8 cellular contexts compared by ENCODE assay signal in the genomic region with DNA sequence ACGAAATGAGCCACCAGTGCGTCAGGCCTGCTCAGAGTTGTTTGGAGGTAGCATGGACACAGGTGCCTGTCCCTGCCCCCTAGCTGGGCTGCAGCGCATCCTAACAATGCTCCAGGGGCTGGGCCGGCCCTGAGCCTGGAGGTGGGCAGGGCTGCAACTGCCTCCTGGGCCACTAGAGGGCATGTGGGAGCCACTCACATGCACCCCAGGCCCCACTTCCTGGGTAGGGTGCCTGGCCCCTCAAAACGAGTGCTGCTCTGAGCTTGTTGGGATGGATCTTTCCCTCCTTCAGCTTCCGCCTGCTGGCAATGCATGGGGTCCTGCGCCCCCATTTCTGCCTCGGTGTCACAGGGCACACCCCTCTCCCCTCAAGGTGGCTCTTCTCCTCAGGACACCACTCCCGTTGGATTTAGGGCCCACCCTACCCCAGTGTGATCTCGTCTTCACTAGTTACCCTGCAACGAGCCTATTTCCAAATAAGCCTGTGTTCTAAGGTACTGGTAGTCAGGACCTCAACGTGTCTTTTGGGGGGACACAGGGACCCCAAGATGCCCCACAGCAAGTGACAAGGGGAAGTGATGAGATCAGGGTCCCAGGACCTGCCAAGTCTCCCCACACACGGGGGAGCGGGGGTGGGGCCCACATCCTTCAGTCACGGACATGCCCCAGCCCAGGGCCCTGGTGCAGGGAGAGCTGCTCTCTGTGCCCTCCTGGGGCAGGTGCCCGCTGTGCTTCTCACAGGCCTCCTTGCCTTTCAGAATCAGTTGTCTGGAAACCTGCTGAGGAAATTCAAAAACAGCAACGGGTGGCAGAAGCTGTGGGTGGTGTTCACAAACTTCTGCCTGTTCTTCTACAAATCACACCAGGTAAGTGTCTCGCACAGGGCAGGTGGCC.
DNase-seq lines count a peak whose midpoint lies in the region; ATAC-seq, FAIRE-seq and TF ChIP-seq lines count a peak whose summit lies in the region.

No MANE protein-coding gene starts in this region.

- H3K36me3 Mint-ChIP-seq in CD8-positive, alpha-beta T cell: peaks cover 28% of the 10 kb centered on the region
- H3K36me3 Mint-ChIP-seq in activated T-helper 1 cell treated with anti-CD3 and anti-CD28 coated beads, Interleukin-12 subunit alpha, Interleukin-12 subunit beta, Interleukin-2, Interleukin-4 antibody, amounts not matched to agents 30 ng/mL and 10 ng/mL and 1 ng/mL, durations not matched to agents 14 hours and 24 hours and 36 hours (ENCODE audit: low read depth): peaks cover 19% of the 10 kb centered on the region

- 19 to 22% methylated on average over 12 to 18 of the region's 18 CpGs for WGBS in upper lobe of left lung, 2 donors

- CTCF ChIA-PET in CD8-positive, alpha-beta T cell (lab: Charles Lee): interaction anchor here (0.6 to 10.1 kb wide), 56 partner anchors 9 to 1031 kb away, joined by 3 to 242 read pairs (median 4); no protein-coding TSS in a partner anchor

- no peak overlapping the region for H3K27ac ChIP-seq in CD8-positive, alpha-beta T cell (ENCODE audit: low read depth, low read length)
- H3K27ac ChIP-seq in parathyroid adenoma (no peak overlapping the region), upper lobe of left lung (peak overlapping the region; percentile 37 to 82 (median 59))

- no peaks in the 10 kb centered on the region for H3K27me3 Mint-ChIP-seq in CD8-positive, alpha-beta T cell (ENCODE audit: low read depth)
- no peaks in the 10 kb centered on the region for H3K27me3 Mint-ChIP-seq in activated T-helper 1 cell treated with anti-CD3 and anti-CD28 coated beads, Interleukin-12 subunit alpha, Interleukin-12 subunit beta, Interleukin-2, Interleukin-4 antibody, amounts not matched to agents 30 ng/mL and 10 ng/mL and 1 ng/mL, durations not matched to agents 14 hours and 24 hours and 36 hours (ENCODE audit: insufficient read depth)

- peak overlapping the region; percentile 55 for H3K4me3 Mint-ChIP-seq in CD8-positive, alpha-beta T cell
- H3K4me3 Mint-ChIP-seq in activated T-helper 1 cell treated with anti-CD3 and anti-CD28 coated beads, Interleukin-12 subunit alpha, Interleukin-12 subunit beta, Interleukin-2, Interleukin-4 antibody, amounts not matched to agents 30 ng/mL and 10 ng/mL and 1 ng/mL, durations not matched to agents 14 hours and 24 hours and 36 hours: no peak overlapping the region

- DNase-seq in CD8-positive, alpha-beta T cell: peak; percentile 62 to 88 (median 78)
- DNase-seq in RCC 7860 (ENCODE audit: low spot score) (peak; percentile 24), fibroblast of pulmonary artery (ENCODE audit: low read depth) (peak; percentile 51), upper lobe of left lung (peak; percentile 74 to 85)
- peak; percentile 62 for DNase-seq in activated T-helper 1 cell treated with anti-CD3 and anti-CD28 coated beads, Interleukin-12 subunit alpha, Interleukin-12 subunit beta, Interleukin-2, Interleukin-4 antibody, amounts not matched to agents 30 ng/mL and 10 ng/mL and 1 ng/mL, durations not matched to agents 14 hours and 24 hours and 36 hours (ENCODE audit: low spot score)

- peaks cover 18% of the 10 kb centered on the region for H3K4me1 ChIP-seq in CD8-positive, alpha-beta T cell (ENCODE audit: insufficient read depth, low read length)
- H3K4me1 ChIP-seq in parathyroid adenoma (no peaks in the 10 kb centered on the region), upper lobe of left lung (peaks cover 5 to 9% (median 7%) of the 10 kb centered on the region in 4 donors)

- POLR2A ChIA-PET in CD8-positive, alpha-beta T cell (lab: Charles Lee): interaction anchor here (0.5 to 2.3 kb wide), 8 partner anchors 31 to 1373 kb away, joined by 3 to 15 read pairs (median 4); no protein-coding TSS in a partner anchor

- H3K27me3 ChIP-seq in CD8-positive, alpha-beta T cell (ENCODE audit: insufficient read depth, low read length): no peaks in the 10 kb centered on the region
- H3K27me3 ChIP-seq in parathyroid adenoma (ENCODE audit: control insufficient read depth, insufficient read depth, low read length) (no peaks in the 10 kb centered on the region), upper lobe of left lung (no peaks in the 10 kb centered on the region)

- FAIRE-seq in RCC 7860 (lab: Jason Lieb, UNC): no peak

- no peak overlapping the region for H2AFZ ChIP-seq in parathyroid adenoma

- no peaks in the 10 kb centered on the region for H3K9me3 Mint-ChIP-seq in CD8-positive, alpha-beta T cell
- no peaks in the 10 kb centered on the region for H3K9me3 Mint-ChIP-seq in activated T-helper 1 cell treated with anti-CD3 and anti-CD28 coated beads, Interleukin-12 subunit alpha, Interleukin-12 subunit beta, Interleukin-2, Interleukin-4 antibody, amounts not matched to agents 30 ng/mL and 10 ng/mL and 1 ng/mL, durations not matched to agents 14 hours and 24 hours and 36 hours

- peak; percentile 99 for ATAC-seq in CD8-positive, alpha-beta T cell
- ATAC-seq in GM19328 (IDR thresholded peaks at IDR 0.05; ENCODE audit: unreplicated experiment) (peak; percentile 91), HG03439 (IDR thresholded peaks at IDR 0.05; ENCODE audit: unreplicated experiment) (peak; percentile 86), upper lobe of left lung (ENCODE audit: low FRiP score in 2 of 2) (peak; percentile 86 to 90)

- H3K27ac Mint-ChIP-seq in CD8-positive, alpha-beta T cell: peak overlapping the region; percentile 92
- H3K27ac Mint-ChIP-seq in activated T-helper 1 cell treated with anti-CD3 and anti-CD28 coated beads, Interleukin-12 subunit alpha, Interleukin-12 subunit beta, Interleukin-2, Interleukin-4 antibody, amounts not matched to agents 30 ng/mL and 10 ng/mL and 1 ng/mL, durations not matched to agents 14 hours and 24 hours and 36 hours: peak overlapping the region; percentile 58

- H3K79me2 ChIP-seq in parathyroid adenoma: no peaks in the 10 kb centered on the region

- H3K4me3 ChIP-seq in CD8-positive, alpha-beta T cell (ENCODE audit: low read depth, low read length): peak overlapping the region; percentile 32
- H3K4me3 ChIP-seq in fibroblast of pulmonary artery (replicated peaks; ENCODE audit: low read depth, low read length) (no peak overlapping the region), parathyroid adenoma (ENCODE audit: low read depth, low read length) (no peak overlapping the region), upper lobe of left lung (no peak overlapping the region)

- no peaks in the 10 kb centered on the region for H3K9me3 ChIP-seq in CD8-positive, alpha-beta T cell (ENCODE audit: low read length)
- H3K9me3 ChIP-seq in parathyroid adenoma (ENCODE audit: control insufficient read depth, low read length): no peaks in the 10 kb centered on the region
- H3K9me3 ChIP-seq in upper lobe of left lung: no peaks in the 10 kb centered on the region

- intact Hi-C loops in CD8-positive, alpha-beta T cell (cut with DNase I, micrococcal nuclease): loop anchor here (1.0 to 10.0 kb wide), 6 partner anchors 31 to 397 kb away; partner anchors contain the start of gene STK24 (in 1 of the 2)
- intact Hi-C loops in activated T-helper 1 cell treated with anti-CD3 and anti-CD28 coated beads, Interleukin-12 subunit alpha, Interleukin-12 subunit beta, Interleukin-2, Interleukin-4 antibody, amounts not matched to agents 30 ng/mL and 10 ng/mL and 1 ng/mL, durations not matched to agents 14 hours and 24 hours and 36 hours (cut with micrococcal nuclease): loop anchor here (1.0 kb wide), 3 partner anchors 208 to 398 kb away; no protein-coding TSS in a partner anchor

- TF ChIP-seq CTCF in CD8-positive, alpha-beta T cell (IDR thresholded peaks at IDR 0.05): peak; percentile 92
- TF ChIP-seq CTCF in fibroblast of pulmonary artery (IDR thresholded peaks at IDR 0.05; ENCODE audit: low read length, missing control alignments): peak; percentile 92
- TF ChIP-seq CTCF in parathyroid adenoma (IDR thresholded peaks at IDR 0.05): peak; percentile 79
- peak; percentile 97 to 99 (median 98) for TF ChIP-seq CTCF in upper lobe of left lung (IDR thresholded peaks at IDR 0.05)

- H3K36me3 ChIP-seq in CD8-positive, alpha-beta T cell (ENCODE audit: insufficient read depth, low read length): no peaks in the 10 kb centered on the region
- H3K36me3 ChIP-seq in parathyroid adenoma (ENCODE audit: control insufficient read depth, insufficient read depth, low read length): no peaks in the 10 kb centered on the region
- H3K36me3 ChIP-seq in upper lobe of left lung: peaks cover 13 to 65% (median 33%) of the 10 kb centered on the region in 4 donors

- H3K4me1 Mint-ChIP-seq in CD8-positive, alpha-beta T cell (ENCODE audit: low read depth): peaks cover 19% of the 10 kb centered on the region
- H3K4me1 Mint-ChIP-seq in activated T-helper 1 cell treated with anti-CD3 and anti-CD28 coated beads, Interleukin-12 subunit alpha, Interleukin-12 subunit beta, Interleukin-2, Interleukin-4 antibody, amounts not matched to agents 30 ng/mL and 10 ng/mL and 1 ng/mL, durations not matched to agents 14 hours and 24 hours and 36 hours (ENCODE audit: low read depth): peaks cover 8% of the 10 kb centered on the region

- H3K4me2 ChIP-seq in parathyroid adenoma (ENCODE audit: low read length): no peak overlapping the region

- no peak for TF ChIP-seq POLR2A in upper lobe of left lung (IDR thresholded peaks at IDR 0.05)

- TF ChIP-seq EP300 in upper lobe of left lung (IDR thresholded peaks at IDR 0.05): no peak

- no peak overlapping the region for H3K9ac ChIP-seq in parathyroid adenoma

Comparison
In these comparisons a context has a peak if more than half of its experiments do, and no peak if none do; other contexts are left out.
1. DNase-seq: peak in every context shown above with its lines; median percentile 80 in upper lobe of left lung; 78 in CD8-positive, alpha-beta T cell; 62 in activated T-helper 1 cell treated with anti-CD3 and anti-CD28 coated beads, Interleukin-12 subunit alpha, Interleukin-12 subunit beta, Interleukin-2, Interleukin-4 antibody, amounts not matched to agents 30 ng/mL and 10 ng/mL and 1 ng/mL, durations not matched to agents 14 hours and 24 hours and 36 hours; 51 in fibroblast of pulmonary artery; 24 in RCC 7860.
2. H3K27ac ChIP-seq: peak in upper lobe of left lung (4 of 4); none in CD8-positive, alpha-beta T cell (single experiment) and parathyroid adenoma (single experiment).
3. Peak in every context shown above with its lines, with median percentiles within 50 percentile points of each other: ATAC-seq and CTCF ChIP-seq.